Comparison of ENCODE assay signal across 19 cellular contexts in the genomic region with DNA sequence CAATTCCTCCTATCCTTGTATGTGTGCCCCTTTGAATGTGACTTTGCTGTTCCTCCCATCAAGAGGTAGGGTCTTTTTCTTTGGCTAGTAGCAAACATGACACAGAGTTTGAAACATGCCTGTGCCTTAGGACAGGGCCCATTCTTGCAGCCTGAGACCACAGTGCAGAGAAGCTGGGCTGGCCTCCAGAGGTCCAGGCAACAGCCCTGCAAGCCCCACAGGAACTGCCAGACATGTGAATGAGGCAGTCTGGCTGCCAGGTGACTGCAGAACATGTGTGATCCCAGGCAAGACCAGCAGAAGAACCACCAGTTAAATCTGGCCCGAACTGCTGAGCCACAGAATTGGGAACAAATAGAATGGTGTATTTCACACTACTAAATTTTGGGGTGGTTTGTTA. TPM values are rescaled to one million over a fixed set of nuclear protein-coding genes. Genes with fewer than 3 reads are reported as not detected.
DNase-seq lines count a peak whose midpoint lies in the region; ATAC-seq and TF ChIP-seq lines count a peak whose summit lies in the region.
"Had no signal": no experiment of that assay in that cellular context is flagged by ENCODE, and none has a peak within 500 bp of the region (broad histone marks: within the 10 kb centered on the region; RNA-seq: fewer than 3 reads in every experiment).

No MANE protein-coding gene starts in this region.

- H3K27me3 ChIP-seq in BE2C (no peaks in the 10 kb centered on the region), GM23338 (ENCODE audit: insufficient read depth) (no peaks in the 10 kb centered on the region), endodermal cell (ENCODE audit: control insufficient read depth, insufficient read depth, low read length, poor library complexity, severe bottlenecking) (no peaks in the 10 kb centered on the region)
- H3K27me3 ChIP-seq: heart left ventricle, right atrium auricular region had no signal

- POLR2A ChIA-PET in naive thymus-derived CD8-positive, alpha-beta T cell (lab: Charles Lee) = interaction anchor here (1.6 kb wide), 1 partner anchor 87 kb away, joined by 5 read pairs; a partner anchor contains a TSS

- no peaks in the 10 kb centered on the region for H3K9me3 ChIP-seq in BE2C
- peaks cover 10% of the 10 kb centered on the region for H3K9me3 ChIP-seq in endodermal cell (ENCODE audit: control insufficient read depth, low read length)
- H3K9me3 ChIP-seq: heart left ventricle, right atrium auricular region had no signal

- TF ChIP-seq CTCF in BE2C (IDR thresholded peaks at IDR 0.05; ENCODE audit: low read depth, low read length) (no peak), GM23338 (conservative IDR thresholded peaks at IDR 0.05; ENCODE audit: low read depth in 2 of 2) (no peak), endodermal cell (conservative IDR thresholded peaks at IDR 0.05) (no peak), nephron (IDR thresholded peaks at IDR 0.05; ENCODE audit: unreplicated experiment in 3 of 3) (no peak), GM10266 (IDR thresholded peaks at IDR 0.05; ENCODE audit: control insufficient read depth, insufficient read depth, low read depth, missing control alignments) (no peak)

- H4K20me1 ChIP-seq in GM23338 (replicated peaks; ENCODE audit: insufficient read depth) = no peaks in the 10 kb centered on the region

- peaks cover under 1% of the 10 kb centered on the region; the same call in 1 of the 2 replicates for H3K36me3 ChIP-seq in BE2C
- no peaks in the 10 kb centered on the region for H3K36me3 ChIP-seq in GM23338 (ENCODE audit: insufficient read depth)
- H3K36me3 ChIP-seq in endodermal cell (ENCODE audit: control insufficient read depth, insufficient read depth, low read length) = no peaks in the 10 kb centered on the region
- H3K36me3 ChIP-seq: right atrium auricular region had no signal

- H3K27me3 Mint-ChIP-seq in GM23338 (ENCODE audit: insufficient read depth, low read depth, poor library complexity) = peaks cover 6% of the 10 kb centered on the region
- no peaks in the 10 kb centered on the region for H3K27me3 Mint-ChIP-seq in endodermal cell (ENCODE audit: insufficient read depth)
- H3K27me3 Mint-ChIP-seq in nephron (ENCODE audit: low read depth) = no peaks in the 10 kb centered on the region
- no peaks in the 10 kb centered on the region for H3K27me3 Mint-ChIP-seq in naive thymus-derived CD8-positive, alpha-beta T cell
- H3K27me3 Mint-ChIP-seq: activated CD4-positive, alpha-beta T cell treated with anti-CD3 and anti-CD28 coated beads for 36 hours; type B pancreatic cell had no signal

- no peak overlapping the region for H2AFZ ChIP-seq in GM23338

- H3K4me1 ChIP-seq in BE2C (peaks cover 11% of the 10 kb centered on the region), GM23338 (ENCODE audit: insufficient read depth) (peaks cover 30% of the 10 kb centered on the region), endodermal cell (ENCODE audit: control insufficient read depth, insufficient read depth, low read length) (peaks cover 11% of the 10 kb centered on the region)

- H3K9me3 Mint-ChIP-seq in GM23338 (peaks cover 9% of the 10 kb centered on the region), endodermal cell (peaks cover 14% of the 10 kb centered on the region), nephron (no peaks in the 10 kb centered on the region)
- peaks cover 0 to 3% (median 0%) of the 10 kb centered on the region in 9 donors for H3K9me3 Mint-ChIP-seq in naive thymus-derived CD8-positive, alpha-beta T cell
- H3K9me3 Mint-ChIP-seq: activated T-helper 2 cell treated with anti-CD3 and anti-CD28 coated beads, Interferon-gamma antibody, Interleukin-2, Interleukin-4, amounts not matched to agents 10 μg/mL and 5 μg/mL and 100 μg/mL, durations not matched to agents 14 hours and 24 hours and 36 hours had no signal

- H3K4me3 Mint-ChIP-seq in GM23338 (no peak overlapping the region), endodermal cell (no peak overlapping the region), nephron (no peak overlapping the region)
- no peak overlapping the region for H3K4me3 Mint-ChIP-seq in naive thymus-derived CD8-positive, alpha-beta T cell
- H3K4me3 Mint-ChIP-seq: activated CD4-positive, alpha-beta T cell treated with anti-CD3 and anti-CD28 coated beads for 36 hours; mesothelial cell of epicardium; type B pancreatic cell had no signal

- H3K36me3 Mint-ChIP-seq in GM23338 (ENCODE audit: low read depth) (peaks cover 16% of the 10 kb centered on the region), endodermal cell (ENCODE audit: low read depth) (no peaks in the 10 kb centered on the region), nephron (ENCODE audit: low read depth) (no peaks in the 10 kb centered on the region)
- H3K36me3 Mint-ChIP-seq in naive thymus-derived CD8-positive, alpha-beta T cell = peaks cover 0 to 11% (median 6%) of the 10 kb centered on the region in 3 donors
- H3K36me3 Mint-ChIP-seq: mesothelial cell of epicardium had no signal

- ATAC-seq in GM23338 = no peak
- ATAC-seq in naive thymus-derived CD8-positive, alpha-beta T cell = no peak
- ATAC-seq: activated CD4-positive, alpha-beta T cell treated with anti-CD3 and anti-CD28 coated beads for 36 hours; Panc1 had no signal

- 90 to 100% methylated on average over 1 of the region's 1 CpG for WGBS in endodermal cell (ENCODE audit: insufficient coverage in 1 of 2, insufficient read length in 1 of 2), 2 experiments

- DNase-seq in BE2C (peak; percentile 37), GM23338 (ENCODE audit: low spot score) (no peak), endodermal cell (peak; percentile 55), GM10266 (ENCODE audit: extremely low spot score) (no peak), NCI-H1436 treated with DMSO at 0.1 percent for 48 hours (lab: John Stamatoyannopoulos, UW) (no peak)
- DNase-seq in activated effector memory CD4-positive, alpha-beta T cell treated with Interleukin-2 at 50 U/mL for 16 hours = no peak
- DNase-seq in naive thymus-derived CD8-positive, alpha-beta T cell = no peak
- DNase-seq: activated CD4-positive, alpha-beta T cell treated with anti-CD3 and anti-CD28 coated beads for 36 hours; effector CD8-positive, alpha-beta T cell; NCI-H1417; NCI-H2171; stimulated activated naive CD4-positive, alpha-beta T cell had no signal

- H3F3A ChIP-seq in GM23338 (replicated peaks; ENCODE audit: low read depth) = no peaks in the 10 kb centered on the region

- no peak overlapping the region for H3K4me2 ChIP-seq in GM23338

- no peak overlapping the region for H3K4me3 ChIP-seq in BE2C (ENCODE audit: low read depth, low read length)
- no peak overlapping the region for H3K4me3 ChIP-seq in GM23338
- no peak overlapping the region for H3K4me3 ChIP-seq in endodermal cell (ENCODE audit: low read length)
- H3K4me3 ChIP-seq: heart left ventricle, right atrium auricular region had no signal

- peak overlapping the region; percentile 35; the same call in 1 of the 2 replicates for H3K27ac Mint-ChIP-seq in GM23338
- H3K27ac Mint-ChIP-seq in endodermal cell = no peak overlapping the region
- peak overlapping the region; percentile 33 to 99 (median 93) for H3K27ac Mint-ChIP-seq in nephron
- H3K27ac Mint-ChIP-seq in naive thymus-derived CD8-positive, alpha-beta T cell = peak overlapping the region in 2 of 10 donors; percentile 2 to 47
- H3K27ac Mint-ChIP-seq: activated CD4-positive, alpha-beta T cell treated with anti-CD3 and anti-CD28 coated beads for 36 hours; activated T-helper 2 cell treated with anti-CD3 and anti-CD28 coated beads, Interferon-gamma antibody, Interleukin-2, Interleukin-4, amounts not matched to agents 10 μg/mL and 5 μg/mL and 100 μg/mL, durations not matched to agents 14 hours and 24 hours and 36 hours; mesothelial cell of epicardium had no signal

- H3K9ac ChIP-seq in endodermal cell (ENCODE audit: extremely low read depth, low read length, poor library complexity, severe bottlenecking) = no peak overlapping the region

- H3K27ac ChIP-seq in GM23338 (ENCODE audit: low read depth) (no peak overlapping the region), endodermal cell (ENCODE audit: low read depth, low read length) (no peak overlapping the region)
- H3K27ac ChIP-seq: heart left ventricle, right atrium auricular region had no signal

- H3K9me2 ChIP-seq in GM23338 (ENCODE audit: insufficient read depth) = 0 out of 2 replicates have a peak, but pooled peaks cover 9% of the 10 kb centered on the region

- H3K79me2 ChIP-seq in GM23338 (replicated peaks; ENCODE audit: insufficient read depth) = no peaks in the 10 kb centered on the region

- H3K4me1 Mint-ChIP-seq in GM23338 (peaks cover 48% of the 10 kb centered on the region), endodermal cell (peaks cover 31% of the 10 kb centered on the region), nephron (peaks cover 26% of the 10 kb centered on the region)
- peaks cover 4 to 9% (median 6%) of the 10 kb centered on the region in 4 donors for H3K4me1 Mint-ChIP-seq in naive thymus-derived CD8-positive, alpha-beta T cell

TF ChIP-seq in GM23338, 12 proteins besides CTCF, POLR2A, EP300 and RAD21 (continues in another document):
- TF ChIP-seq ZNF331 (CRISPR knock-in tag; IDR thresholded peaks at IDR 0.05; ENCODE audit: low read depth) (no peak), ZNF114 (CRISPR knock-in tag; IDR thresholded peaks at IDR 0.05) (no peak), NANOG (IDR thresholded peaks at IDR 0.05; ENCODE audit: borderline replicate concordance) (no peak)

RNA-seq across cellular contexts. Expression of a gene that starts 1.2 kb away (rescaled TPM):
- polyA plus RNA-seq in BE2C (2012; ENCODE audit: insufficient read depth, insufficient read length, low read depth) = 2.3 TPM
- total RNA-seq in GM23338 (2014; rRNA removed; shearing (Covaris generic)) = not detected in 2 replicates
- polyA plus RNA-seq in GM23338 (2016; fragmentation: Nextera tagmentation; extraction: Ambion mirVana) = not detected in 2 replicates
- not detected for total RNA-seq in endodermal cell
- polyA plus RNA-seq in endodermal cell (2013, experiment 1 of 2) = 1.1 TPM
- not detected for polyA plus RNA-seq in endodermal cell (2013, experiment 2 of 2)
- 1 to 10 TPM; 3.8 to 5.5 TPM for total RNA-seq in naive thymus-derived CD8-positive, alpha-beta T cell
- not detected for polyA plus RNA-seq in naive thymus-derived CD8-positive, alpha-beta T cell
- polyA plus RNA-seq: heart left ventricle had no signal

RNA-seq across cellular contexts. Expression of a gene that starts 59.1 kb away (rescaled TPM):
- polyA plus RNA-seq in BE2C (2012; ENCODE audit: insufficient read depth, insufficient read length, low read depth) = 15.8 TPM
- 9.8 and 13.1 TPM in 2 replicates for total RNA-seq in GM23338 (2014; rRNA removed; shearing (Covaris generic))
- polyA plus RNA-seq in GM23338 (2016; fragmentation: Nextera tagmentation; extraction: Ambion mirVana) = 7.8 and 8.5 TPM in 2 replicates
- 10 to 100 TPM; 19.6 to 23.0 TPM for total RNA-seq in endodermal cell
- 16.7 TPM for polyA plus RNA-seq in endodermal cell (2013, experiment 1 of 2)
- 14.5 TPM for polyA plus RNA-seq in endodermal cell (2013, experiment 2 of 2)
- 10 to 100 TPM; 34.9 to 39.5 TPM for total RNA-seq in naive thymus-derived CD8-positive, alpha-beta T cell
- polyA plus RNA-seq in naive thymus-derived CD8-positive, alpha-beta T cell = 10 to 100 TPM; 29.5 to 41.9 (median 39.0) TPM

RNA-seq across cellular contexts. Expression of a gene that starts 59.3 kb away (rescaled TPM):
- polyA plus RNA-seq in BE2C (2012; ENCODE audit: insufficient read depth, insufficient read length, low read depth) = 11.0 TPM
- total RNA-seq in GM23338 (2014; rRNA removed; shearing (Covaris generic)) = 40.9 and 69.0 TPM in 2 replicates
- 24.3 and 24.7 TPM in 2 replicates for polyA plus RNA-seq in GM23338 (2016; fragmentation: Nextera tagmentation; extraction: Ambion mirVana)
- total RNA-seq in endodermal cell = 10 to 100 TPM; 42.6 to 51.1 TPM
- 27.9 TPM for polyA plus RNA-seq in endodermal cell (2013, experiment 1 of 2)
- 27.2 TPM for polyA plus RNA-seq in endodermal cell (2013, experiment 2 of 2)
- total RNA-seq in naive thymus-derived CD8-positive, alpha-beta T cell = 10 to 100 TPM; 23.9 to 26.5 TPM
- polyA plus RNA-seq in naive thymus-derived CD8-positive, alpha-beta T cell = 10 to 100 TPM; 10.9 to 15.9 (median 11.5) TPM

Comparison
In these comparisons a context has a peak if more than half of its experiments do, and no peak if none do; other contexts are left out.
1. DNase-seq: peak in BE2C (single experiment) and endodermal cell (single experiment); none in GM23338 (single experiment), activated effector memory CD4-positive, alpha-beta T cell treated with Interleukin-2 at 50 U/mL for 16 hours (single experiment), GM10266 (single experiment), naive thymus-derived CD8-positive, alpha-beta T cell (0 of 10) and NCI-H1436 treated with DMSO at 0.1 percent for 48 hours (single experiment).